21 cellular contexts compared by ENCODE assay signal in the genomic region with DNA sequence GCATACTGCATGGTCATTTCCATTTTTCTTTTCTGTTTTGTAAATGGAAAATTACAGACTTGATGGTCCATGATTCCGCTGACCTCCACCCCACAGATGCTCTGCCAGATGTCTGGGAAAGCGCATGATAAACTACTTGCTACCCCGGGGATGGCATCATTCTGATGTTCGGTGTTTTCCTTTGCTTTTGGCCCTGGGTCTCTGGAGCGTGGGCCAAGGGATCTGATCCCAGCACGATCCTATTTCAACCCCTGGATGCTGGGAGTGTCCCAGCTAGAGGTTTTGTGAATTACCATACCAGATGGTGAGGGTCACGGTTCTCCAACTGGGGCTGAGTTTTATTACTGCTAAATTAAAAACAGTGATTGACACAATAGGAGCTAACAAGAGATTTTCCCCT.
"Had no signal": no experiment of that assay in that cellular context is flagged by ENCODE, and none has a peak within 500 bp of the region (broad histone marks: within the 10 kb centered on the region; RNA-seq: fewer than 3 reads in every experiment).

No MANE protein-coding gene starts in this region.

- H3K36me3 ChIP-seq: breast epithelium, gastroesophageal sphincter, neutrophil, transverse colon had no signal

- H3K4me3 ChIP-seq: breast epithelium, gastroesophageal sphincter, transverse colon had no signal

- H3K27ac Mint-ChIP-seq: activated T-helper 17 cell treated with anti-CD3 and anti-CD28 coated beads, Interleukin-2, amount 50 U/mL, for 72 hours; dendritic cell treated with granulocyte-macrophage colony-stimulating factor and Interleukin-4, amounts not matched to agents 40 ng/mL and 50 ng/mL, for 4 days; naive B cell had no signal

- H3K4me1 Mint-ChIP-seq: activated T-helper 17 cell treated with anti-CD3 and anti-CD28 coated beads, Interleukin-2, amount 50 U/mL, for 72 hours had no signal

- H3K27me3 ChIP-seq: breast epithelium, gastroesophageal sphincter, neutrophil, transverse colon had no signal

- ATAC-seq: activated T-helper 17 cell treated with anti-CD3 and anti-CD28 coated beads, Interleukin-2, amount 50 U/mL, for 72 hours; gastroesophageal sphincter; left colon had no signal

- H3K27ac ChIP-seq: breast epithelium, gastroesophageal sphincter, neutrophil, transverse colon, VCaP had no signal

- H3K4me3 Mint-ChIP-seq: activated T-helper 17 cell treated with anti-CD3 and anti-CD28 coated beads, Interleukin-2, amount 50 U/mL, for 72 hours; dendritic cell treated with granulocyte-macrophage colony-stimulating factor and Interleukin-4, amounts not matched to agents 40 ng/mL and 50 ng/mL, for 4 days; naive B cell had no signal

- H3K27me3 Mint-ChIP-seq: activated T-helper 17 cell treated with anti-CD3 and anti-CD28 coated beads, Interleukin-2, amount 50 U/mL, for 72 hours; dendritic cell treated with granulocyte-macrophage colony-stimulating factor and Interleukin-4, amounts not matched to agents 40 ng/mL and 50 ng/mL, for 4 days; naive B cell had no signal

- H3K4me1 ChIP-seq: breast epithelium, gastroesophageal sphincter, transverse colon had no signal

- H3K9me3 ChIP-seq: breast epithelium, gastroesophageal sphincter, neutrophil, transverse colon had no signal

- DNase-seq: activated CD4-positive, alpha-beta T cell treated with anti-CD3 and anti-CD28 coated beads for 1 hour; activated CD4-positive, alpha-beta T cell treated with anti-CD3 and anti-CD28 coated beads, Interleukin-2, amount 50 U/mL, for 4 hours; activated naive CD4-positive, alpha-beta T cell treated with Interleukin-2 at 50 U/mL for 16 hours; anterior cingulate cortex; effector memory CD4-positive, alpha-beta T cell; left colon; naive B cell; retina; small intestine; stimulated activated CD4-positive, alpha-beta T cell treated with anti-CD3 and anti-CD28 coated beads, Interleukin-4, amount 100 ng/mL, for 24 hours; stimulated activated naive CD4-positive, alpha-beta T cell treated with Interleukin-2 at 50 U/mL for 16 hours; substantia nigra; T-helper 1 cell; T1000; transverse colon had no signal
